ENCODE assay signal across 20 cellular contexts in the genomic region with DNA sequence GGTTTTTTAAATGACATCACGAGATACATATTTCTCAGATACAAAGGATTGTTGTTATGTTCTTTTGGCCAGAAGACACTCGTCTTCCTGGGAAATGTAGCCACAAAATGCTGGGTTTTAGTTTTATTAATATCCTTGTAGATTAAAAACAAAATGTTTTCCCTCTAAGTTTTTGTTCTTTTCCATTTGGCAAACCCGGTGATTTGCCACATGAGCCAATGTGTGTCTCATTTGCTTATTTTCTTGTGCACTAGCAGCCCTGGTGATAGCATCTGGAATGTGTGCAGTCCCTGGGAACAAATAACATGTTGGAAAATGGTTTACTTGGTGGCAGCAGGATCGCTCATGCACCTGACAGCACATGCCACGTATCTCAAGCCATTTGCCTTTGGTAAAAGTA.
DNase-seq lines count a peak whose midpoint lies in the region; ATAC-seq and TF ChIP-seq lines count a peak whose summit lies in the region.
"Had no signal": no experiment of that assay in that cellular context is flagged by ENCODE, and none has a peak within 500 bp of the region (broad histone marks: within the 10 kb centered on the region; RNA-seq: fewer than 3 reads in every experiment).

No MANE protein-coding gene starts in this region.

- peaks cover 6 to 20% (median 16%) of the 10 kb centered on the region in 4 donors for H3K4me1 ChIP-seq in upper lobe of left lung
- H3K4me1 ChIP-seq: BLaER1, prostate gland had no signal

- H3K27me3 ChIP-seq in upper lobe of left lung: no peaks in the 10 kb centered on the region
- H3K27me3 ChIP-seq: Peyer's patch had no signal

- peaks cover 92% of the 10 kb centered on the region for H3K4me1 Mint-ChIP-seq in HFFc6 (ENCODE audit: low read depth)
- H3K4me1 Mint-ChIP-seq in progenitor cell of endocrine pancreas (ENCODE audit: low read depth): peaks cover 44% of the 10 kb centered on the region

- ATAC-seq in GM18907 (IDR thresholded peaks at IDR 0.05; ENCODE audit: unreplicated experiment) (no peak), upper lobe of left lung (ENCODE audit: low FRiP score in 2 of 2) (no peak)
- ATAC-seq: GM12878; naive thymus-derived CD8-positive, alpha-beta T cell had no signal

- TF ChIP-seq CTCF in HFFc6 (IDR thresholded peaks at IDR 0.05) (no peak), fibroblast of pulmonary artery (IDR thresholded peaks at IDR 0.05; ENCODE audit: low read length, missing control alignments) (no peak), progenitor cell of endocrine pancreas (IDR thresholded peaks at IDR 0.05; ENCODE audit: unreplicated experiment) (no peak), upper lobe of left lung (IDR thresholded peaks at IDR 0.05) (no peak)

- H3K9me3 Mint-ChIP-seq in HFFc6: no peaks in the 10 kb centered on the region
- H3K9me3 Mint-ChIP-seq in progenitor cell of endocrine pancreas (ENCODE audit: low read depth): no peaks in the 10 kb centered on the region
- H3K9me3 Mint-ChIP-seq: activated naive CD4-positive, alpha-beta T cell treated with anti-CD3 and anti-CD28 coated beads for 36 hours; naive thymus-derived CD8-positive, alpha-beta T cell had no signal

- H3K36me3 ChIP-seq in upper lobe of left lung: no peaks in the 10 kb centered on the region
- H3K36me3 ChIP-seq: BLaER1, Peyer's patch, prostate gland had no signal

- WGBS in upper lobe of left lung, 2 donors: 82% methylated on average over 5 of the region's 5 CpGs

- H3K9me3 ChIP-seq in upper lobe of left lung: no peaks in the 10 kb centered on the region
- H3K9me3 ChIP-seq: BLaER1, Peyer's patch, prostate gland had no signal

- no peak for TF ChIP-seq POLR2A in upper lobe of left lung (IDR thresholded peaks at IDR 0.05)

- H3K4me3 Mint-ChIP-seq in HFFc6: peak overlapping the region; percentile 38; the same call in 1 of the 2 replicates
- H3K4me3 Mint-ChIP-seq in progenitor cell of endocrine pancreas (ENCODE audit: low read depth): no peak overlapping the region
- H3K4me3 Mint-ChIP-seq: activated naive CD4-positive, alpha-beta T cell treated with anti-CD3 and anti-CD28 coated beads for 36 hours; naive thymus-derived CD8-positive, alpha-beta T cell had no signal

- H3K27me3 Mint-ChIP-seq in HFFc6 (ENCODE audit: insufficient read depth): peaks cover 7% of the 10 kb centered on the region
- H3K27me3 Mint-ChIP-seq in progenitor cell of endocrine pancreas: no peaks in the 10 kb centered on the region

- H3K27ac Mint-ChIP-seq in HFFc6 (peak overlapping the region; percentile 83), progenitor cell of endocrine pancreas (peak overlapping the region; percentile 83)
- H3K27ac Mint-ChIP-seq: activated naive CD4-positive, alpha-beta T cell treated with anti-CD3 and anti-CD28 coated beads for 36 hours; naive thymus-derived CD8-positive, alpha-beta T cell had no signal

- TF ChIP-seq EP300 in upper lobe of left lung (IDR thresholded peaks at IDR 0.05): no peak

- DNase-seq in HFFc6: peak; percentile 58
- DNase-seq in amniotic epithelial cell (ENCODE audit: low read depth): peak; percentile 86
- peak; percentile 54 for DNase-seq in fibroblast of pulmonary artery (ENCODE audit: low read depth)
- DNase-seq in progenitor cell of endocrine pancreas (ENCODE audit: low spot score, unreplicated experiment): no peak
- no peak for DNase-seq in upper lobe of left lung
- no peak for DNase-seq in NCI-H1092 treated with DMSO at 0.1 percent for 48 hours (lab: John Stamatoyannopoulos, UW)
- DNase-seq in KG1 (lab: John Stamatoyannopoulos, UW): no peak
- DNase-seq: activated naive CD4-positive, alpha-beta T cell treated with anti-CD3 and anti-CD28 coated beads for 36 hours; head of caudate nucleus; naive thymus-derived CD8-positive, alpha-beta T cell; NCI-H146; NCI-H226; Peyer's patch; SW 1271 had no signal

- H3K36me3 Mint-ChIP-seq in HFFc6 (ENCODE audit: low read depth): peaks cover 60% of the 10 kb centered on the region
- H3K36me3 Mint-ChIP-seq in progenitor cell of endocrine pancreas (ENCODE audit: insufficient read depth): peaks cover 13% of the 10 kb centered on the region
- H3K36me3 Mint-ChIP-seq: naive thymus-derived CD8-positive, alpha-beta T cell had no signal

- H3K4me3 ChIP-seq in fibroblast of pulmonary artery (replicated peaks; ENCODE audit: low read depth, low read length): no peak overlapping the region
- H3K4me3 ChIP-seq in upper lobe of left lung: no peak overlapping the region
- H3K4me3 ChIP-seq: BLaER1, coronary artery, GM12878, lung, Peyer's patch, prostate gland had no signal

- no peak overlapping the region for H3K27ac ChIP-seq in upper lobe of left lung
- H3K27ac ChIP-seq: BLaER1, coronary artery, Peyer's patch, prostate gland had no signal

Comparison
In these comparisons a context has a peak if more than half of its experiments do, and no peak if none do; other contexts are left out.
1. DNase-seq: peak in HFFc6 (single experiment), amniotic epithelial cell (single experiment) and fibroblast of pulmonary artery (single experiment); none in progenitor cell of endocrine pancreas (single experiment), upper lobe of left lung (0 of 2), NCI-H1092 treated with DMSO at 0.1 percent for 48 hours (single experiment) and KG1 (single experiment).